22 cellular contexts compared by ENCODE assay signal in genomic region chr15:84949845-84950569, GRCh38. TPM values are rescaled to one million over a fixed set of nuclear protein-coding genes. Genes with fewer than 3 reads are reported as not detected.
A peak's percentile ranks its signal among the peaks of the same experiment; 100 is the strongest.
DNase-seq lines count a peak whose midpoint lies in the region; ATAC-seq, FAIRE-seq and TF ChIP-seq lines count a peak whose summit lies in the region.
"Had no signal": no experiment of that assay in that cellular context is flagged by ENCODE, and none has a peak within 500 bp of the region (broad histone marks: within the 10 kb centered on the region; RNA-seq: fewer than 3 reads in every experiment).

No MANE protein-coding gene starts in this region.

- TF ChIP-seq CTCF in HEK293 (tag by site-specific recombination; IDR thresholded peaks at IDR 0.05) (no peak), heart right ventricle (IDR thresholded peaks at IDR 0.05) (no peak)

- POLR2A ChIA-PET in HEK293 (lab: Yijun Ruan, JAX), result interaction anchor here (0.7 kb wide), 1 partner anchor 191 kb away, joined by 4 read pairs; no protein-coding TSS in a partner anchor

- ATAC-seq in heart right ventricle, result no peak
- ATAC-seq: activated CD8-positive, alpha-beta T cell treated with anti-CD3 and anti-CD28 coated beads, Interleukin-2, amount 10 ng/mL, durations not matched to agents 7 days and 5 days; activated naive CD8-positive, alpha-beta T cell treated with anti-CD3 and anti-CD28 coated beads, Interleukin-2, amount 50 U/mL, for 24 hours; stimulated activated effector memory CD8-positive, alpha-beta T cell treated with anti-CD3 and anti-CD28 coated beads, Interleukin-12 subunit alpha, Interleukin-12 subunit beta, amount 100 ng/mL, for 72 hours had no signal

- H3K4me3 ChIP-seq in HEK293 (ENCODE audit: low read depth, low read length) (no peak overlapping the region), heart right ventricle (no peak overlapping the region)
- H3K4me3 ChIP-seq: lung, smooth muscle cell had no signal

- H3K4me1 ChIP-seq in HEK293 (ENCODE audit: control insufficient read depth, insufficient read depth, low read length) (no peaks in the 10 kb centered on the region), heart right ventricle (peaks cover 0 to 22% (median 9%) of the 10 kb centered on the region in 9 donors)

- DNase-seq in myocyte (ENCODE audit: low read depth), result peak; percentile 48
- peak; percentile 75 for DNase-seq in superior temporal gyrus (ENCODE audit: extremely low spot score)
- DNase-seq in heart right ventricle, result no peak
- no peak for DNase-seq in stimulated activated CD4-positive, alpha-beta T cell treated with anti-CD3 and anti-CD28 coated beads, Interleukin-4, amount 100 ng/mL, for 24 hours
- no peak for DNase-seq in NCI-H1436 (lab: John Stamatoyannopoulos, UW)
- DNase-seq in GM12892 (ENCODE audit: insufficient read length), result no peak
- DNase-seq: activated CD8-positive, alpha-beta T cell treated with anti-CD3 and anti-CD28 coated beads, Interleukin-2, amount 10 ng/mL, durations not matched to agents 7 days and 5 days; activated gamma-delta T cell treated with Interleukin-2 at 50 U/mL for 16 hours; activated naive CD8-positive, alpha-beta T cell treated with anti-CD3 and anti-CD28 coated beads, Interleukin-2, amount 50 U/mL, for 24 hours; brain microvascular endothelial cell; cortex of kidney; kidney glomerular epithelial cell; NCI-H187 treated with DMSO at 0.1 percent for 48 hours; NCI-H526 treated with DMSO at 0.1 percent for 48 hours had no signal

- H3K27ac ChIP-seq in HEK293 (ENCODE audit: extremely low read depth, low read depth, low read length) (no peak overlapping the region), cingulate gyrus (ENCODE audit: low read depth, low read length) (peak overlapping the region; percentile 33), heart right ventricle (no peak overlapping the region)
- H3K27ac ChIP-seq: brain microvascular endothelial cell, C4-2B had no signal

- intact Hi-C loops in heart right ventricle (cut with DNase I), result loop anchor here in 3 of 10 donors (5.0 to 10.0 kb wide), 3 partner anchors 55 to 215 kb away; no protein-coding TSS in a partner anchor

- no peak for FAIRE-seq in GM12892 (lab: Jason Lieb, UNC)
- FAIRE-seq: D721Med, HTR-8/SVneo had no signal

- CTCF ChIA-PET in HEK293 (lab: Yijun Ruan, JAX), result interaction anchor here (0.8 to 1.7 kb wide), 2 partner anchors 12 to 105 kb away, joined by 4 to 7 read pairs; no protein-coding TSS in a partner anchor

- TF ChIP-seq POLR2A in GM12892 (IDR thresholded peaks at IDR 0.05; ENCODE audit: low read depth, low read length), result no peak

- no peaks in the 10 kb centered on the region for H3K9me3 ChIP-seq in HEK293 (ENCODE audit: control insufficient read depth, insufficient read depth, low read depth, low read length)
- no peaks in the 10 kb centered on the region for H3K9me3 ChIP-seq in heart right ventricle

- no peaks in the 10 kb centered on the region for H3K27me3 ChIP-seq in heart right ventricle
- H3K27me3 ChIP-seq: brain microvascular endothelial cell had no signal

- H3K36me3 ChIP-seq in HEK293 (ENCODE audit: control insufficient read depth in 2 of 2, insufficient read depth in 1 of 2, low read length in 2 of 2) (no peaks in the 10 kb centered on the region), heart right ventricle (no peaks in the 10 kb centered on the region)
- H3K36me3 ChIP-seq: brain microvascular endothelial cell had no signal

- 68 to 77% methylated on average over 7 of the region's 7 CpGs for WGBS in heart right ventricle, 2 donors

TF ChIP-seq in HEK293, 187 proteins besides CTCF, POLR2A, EP300 and RAD21:
- TF ChIP-seq ZNF184 (tag by site-specific recombination; IDR thresholded peaks at IDR 0.05) (no peak), KLF8 (tag by site-specific recombination; IDR thresholded peaks at IDR 0.05) (no peak), SCRT2 (tag by site-specific recombination; IDR thresholded peaks at IDR 0.05) (0 out of 2 replicates have a peak, but pooled peaks have one; percentile 11), SP2 (tag by site-specific recombination; IDR thresholded peaks at IDR 0.05) (no peak), ZNF433 (tag by site-specific recombination; IDR thresholded peaks at IDR 0.05; ENCODE audit: low read depth) (no peak), ZNF626 (tag by site-specific recombination; IDR thresholded peaks at IDR 0.05) (no peak)

RNA-seq across cellular contexts. Expression of gene PDE8A, which starts 31.6 kb away (rescaled TPM):
- 6.8 and 18.4 TPM in 2 replicates for total RNA-seq in myocyte
- polyA plus RNA-seq in myocyte (2012), result 5.3 TPM
- 10 to 100 TPM; 13.1 to 20.3 (median 17.4) TPM for total RNA-seq in heart right ventricle
- polyA plus RNA-seq in heart right ventricle, result 10 to 100 TPM; 10.9 to 46.7 TPM
- polyA plus RNA-seq in GM12892 (2012; ENCODE audit: missing spikeins), result 24.2 TPM

Comparison
In these comparisons a context has a peak if more than half of its experiments do, and no peak if none do; other contexts are left out.
1. DNase-seq: peak in myocyte (single experiment) and superior temporal gyrus (single experiment); none in heart right ventricle (0 of 2), stimulated activated CD4-positive, alpha-beta T cell treated with anti-CD3 and anti-CD28 coated beads, Interleukin-4, amount 100 ng/mL, for 24 hours (single experiment), NCI-H1436 (single experiment) and GM12892 (single experiment).